In genomic region chr11:86070435-86071056, GRCh38 we compare ENCODE assay signal across 7 cellular contexts. TPM values are rescaled to one million over a fixed set of nuclear protein-coding genes. Genes with fewer than 3 reads are reported as not detected.
DNase-seq lines count a peak whose midpoint lies in the region; ATAC-seq, FAIRE-seq and TF ChIP-seq lines count a peak whose summit lies in the region.

No MANE protein-coding gene starts in this region.

- H3K9me3 ChIP-seq in HCT116 (ENCODE audit: control insufficient read depth in 1 of 2, insufficient read depth in 1 of 2, low read depth in 1 of 2, low read length in 2 of 2) (no peaks in the 10 kb centered on the region), keratinocyte (ENCODE audit: control insufficient read depth, low read depth, low read length) (no peaks in the 10 kb centered on the region), spleen (no peaks in the 10 kb centered on the region)

- WGBS in spleen, 5 donors = 70 to 90% (median 86%) methylated on average over 2 of the region's 2 CpGs

- H3K9me1 ChIP-seq in keratinocyte (ENCODE audit: control insufficient read depth, extremely low read depth, insufficient read depth, low read length) = no peaks in the 10 kb centered on the region

- no peak overlapping the region for H3K4me3 ChIP-seq in HCT116 (replicated peaks in 1 of 2; ENCODE audit: low read depth in 1 of 2, low read length in 2 of 2)
- H3K4me3 ChIP-seq in keratinocyte (ENCODE audit: control insufficient read depth in 2 of 3, extremely low read depth in 1 of 3, insufficient read depth in 2 of 3, low read depth in 1 of 3, low read length in 3 of 3) = no peak overlapping the region
- peak overlapping the region in 1 of 8 donors; percentile 81 for H3K4me3 ChIP-seq in spleen

- H3K4me1 ChIP-seq in HCT116 (ENCODE audit: control insufficient read depth in 1 of 2, insufficient read depth in 2 of 2, low read length in 2 of 2) (peaks cover 19 to 26% of the 10 kb centered on the region in 2 experiments), keratinocyte (ENCODE audit: control insufficient read depth, extremely low read depth, insufficient read depth, low read length) (peaks cover 18% of the 10 kb centered on the region), spleen (peaks cover 0 to 35% (median 19%) of the 10 kb centered on the region in 6 donors)

- H4K20me1 ChIP-seq in HCT116 (ENCODE audit: insufficient read depth) = peaks cover 5% of the 10 kb centered on the region; the same call in 1 of the 2 replicates
- peaks cover 3% of the 10 kb centered on the region for H4K20me1 ChIP-seq in keratinocyte (ENCODE audit: control insufficient read depth, extremely low read depth, insufficient read depth, low read length)

- TF ChIP-seq RAD21 in HCT116 (IDR thresholded peaks at IDR 0.05; ENCODE audit: low read depth) = no peak

- POLR2A ChIA-PET in HCT116 (lab: Charles Lee) = interaction anchor here (1.0 kb wide), 1 partner anchor 81 kb away, joined by 3 read pairs; no protein-coding TSS in a partner anchor

- H3K4me3 Mint-ChIP-seq in activated T-helper 17 cell treated with anti-CD3 and anti-CD28 coated beads, Interleukin-2, amount 50 U/mL, for 72 hours = peak overlapping the region; percentile 95

- no peak for FAIRE-seq in keratinocyte (lab: Jason Lieb, UNC)

- intact Hi-C loops in HCT116 (cut with micrococcal nuclease) (no loop called here), spleen (cut with DNase I; ENCODE audit: low total_unique reads) (no loop called here)

- H3K79me2 ChIP-seq in HCT116 (ENCODE audit: insufficient read depth, low read length) (peaks cover 31% of the 10 kb centered on the region), keratinocyte (ENCODE audit: control insufficient read depth, insufficient read depth, low read length) (peaks cover 33% of the 10 kb centered on the region)

- BruUV-seq in HCT116 (replicated peaks; lab: Mats Ljungman, UMichigan) = no TSS peak

- H3K36me3 ChIP-seq in HCT116 (ENCODE audit: control insufficient read depth in 1 of 2, insufficient read depth in 2 of 2, low read length in 2 of 2) (no peaks in the 10 kb centered on the region), keratinocyte (ENCODE audit: control insufficient read depth in 2 of 2, extremely low read depth in 1 of 2, insufficient read depth in 2 of 2, low read length in 2 of 2) (no peaks in the 10 kb centered on the region), spleen (no peaks in the 10 kb centered on the region)

- H3K9me2 ChIP-seq in HCT116 (ENCODE audit: insufficient read depth) = no peaks in the 10 kb centered on the region

- H3K9me3 Mint-ChIP-seq in activated T-helper 17 cell treated with anti-CD3 and anti-CD28 coated beads, Interleukin-2, amount 50 U/mL, for 72 hours = no peaks in the 10 kb centered on the region

- DNase-seq in HCT116 (ENCODE audit: low read depth, low spot score) (no peak), keratinocyte (ENCODE audit: low read depth, low spot score) (no peak), spleen (no peak), superior temporal gyrus (ENCODE audit: extremely low spot score) (no peak), NCI-H345 (lab: John Stamatoyannopoulos, UW) (no peak), NCI-H1930 (lab: John Stamatoyannopoulos, UW) (no peak)

- H2AFZ ChIP-seq in HCT116 (ENCODE audit: low read depth, low read length, poor library complexity, severe bottlenecking) (peak overlapping the region; percentile 20), keratinocyte (ENCODE audit: control insufficient read depth, low read length) (no peak overlapping the region)

- RAD21 ChIA-PET in HCT116 (lab: Charles Lee; ENCODE audit: low non-redundant PET in 1 of 2, low total read pairs in 2 of 2, uncharacterized antibody in 2 of 2, unreplicated experiment in 2 of 2) = no interaction called here

- peak overlapping the region; percentile 69; the same call in 1 of the 2 replicates for H3K9ac ChIP-seq in HCT116 (ENCODE audit: low read length)
- no peak overlapping the region for H3K9ac ChIP-seq in keratinocyte (ENCODE audit: control insufficient read depth, extremely low read depth, insufficient read depth, low read length)

- H3K27me3 Mint-ChIP-seq in activated T-helper 17 cell treated with anti-CD3 and anti-CD28 coated beads, Interleukin-2, amount 50 U/mL, for 72 hours = no peaks in the 10 kb centered on the region

- peaks cover 29% of the 10 kb centered on the region for H3K36me3 Mint-ChIP-seq in activated T-helper 17 cell treated with anti-CD3 and anti-CD28 coated beads, Interleukin-2, amount 50 U/mL, for 72 hours (ENCODE audit: low read depth)

- no peak for TF ChIP-seq POLR2A in HCT116 (IDR thresholded peaks at IDR 0.05; ENCODE audit: borderline replicate concordance, extremely low read depth, insufficient read depth, insufficient read length)
- no peak for TF ChIP-seq POLR2A in spleen (IDR thresholded peaks at IDR 0.05)

- CTCF ChIA-PET in HCT116 (lab: Charles Lee) = no interaction called here

- ATAC-seq in HCT116 = no peak
- ATAC-seq in activated T-helper 17 cell treated with anti-CD3 and anti-CD28 coated beads, Interleukin-2, amount 50 U/mL, for 72 hours (replicated peaks) = no peak

- no peak overlapping the region for H3K27ac Mint-ChIP-seq in activated T-helper 17 cell treated with anti-CD3 and anti-CD28 coated beads, Interleukin-2, amount 50 U/mL, for 72 hours

- no peaks in the 10 kb centered on the region for H3K4me1 Mint-ChIP-seq in activated T-helper 17 cell treated with anti-CD3 and anti-CD28 coated beads, Interleukin-2, amount 50 U/mL, for 72 hours

- no peak for TF ChIP-seq CTCF in HCT116 (IDR thresholded peaks at IDR 0.05 in 2 of 3, conservative IDR thresholded peaks at IDR 0.05 in 1 of 3; ENCODE audit: borderline replicate concordance in 1 of 3, insufficient read depth in 1 of 3, low read depth in 2 of 3, low read length in 2 of 3)
- TF ChIP-seq CTCF in keratinocyte (optimal IDR thresholded peaks at IDR 0.05 in 1 of 3, IDR thresholded peaks at IDR 0.05 in 1 of 3, conservative IDR thresholded peaks at IDR 0.05 in 1 of 3; ENCODE audit: extremely low read depth in 1 of 3, insufficient read depth in 2 of 3, low read length in 3 of 3) = no peak
- TF ChIP-seq CTCF in spleen (IDR thresholded peaks at IDR 0.05 in 8 of 11, conservative IDR thresholded peaks at IDR 0.05 in 3 of 11) = no peak

- H3K27ac ChIP-seq in HCT116 (ENCODE audit: low read depth, low read length) (peak overlapping the region; percentile 71; the same call in 1 of the 2 replicates), keratinocyte (ENCODE audit: control insufficient read depth, insufficient read depth, low read length) (no peak overlapping the region), spleen (peak overlapping the region; percentile 91 to 99 (median 98))

- dilution Hi-C loops in keratinocyte (cut with MboI; ENCODE audit: extremely low pct_ligation_motif_present, low sequenced_read_pairs) = no loop called here

- H3K4me2 ChIP-seq in HCT116 (ENCODE audit: low read length) (peak overlapping the region; percentile 76), keratinocyte (ENCODE audit: control insufficient read depth, extremely low read depth, insufficient read depth, low read depth, low read length) (peak overlapping the region; percentile 82)

- H3K27me3 ChIP-seq in HCT116 (ENCODE audit: insufficient read depth, low read length) = no peaks in the 10 kb centered on the region
- H3K27me3 ChIP-seq in keratinocyte (ENCODE audit: control insufficient read depth, extremely low read depth, insufficient read depth, low read length) = no peaks in the 10 kb centered on the region
- H3K27me3 ChIP-seq in spleen (replicated peaks in 1 of 7) = no peaks in the 10 kb centered on the region

TF ChIP-seq in HCT116, 20 proteins besides CTCF, POLR2A, EP300 and RAD21 (continues in another document):
- TF ChIP-seq EZH2 (IDR thresholded peaks at IDR 0.05) (no peak), SRF (IDR thresholded peaks at IDR 0.05; ENCODE audit: low read depth) (no peak), ZNF274 (IDR thresholded peaks at IDR 0.05; ENCODE audit: low read depth, low read length) (no peak), ZBTB33 (IDR thresholded peaks at IDR 0.05; ENCODE audit: extremely low read depth, insufficient replicate concordance, low read length) (no peak), TCF7L2 (IDR thresholded peaks at IDR 0.05; ENCODE audit: borderline replicate concordance, extremely low read depth, insufficient read depth, insufficient read length) (no peak), EZH2phosphoT487 (IDR thresholded peaks at IDR 0.05; ENCODE audit: borderline replicate concordance) (no peak)

RNA-seq across cellular contexts. Expression of gene PICALM, which starts 1.7 kb away (rescaled TPM):
- 90.6 TPM for total RNA-seq in HCT116 (2021; ENCODE audit: unreplicated experiment)
- 54.4 and 67.3 TPM in 2 replicates for polyA plus RNA-seq in HCT116 (2012)
- 100 to 1,000 TPM in 1 of 2 donors, 10 to 100 TPM in 1; 87.9 to 134 TPM for total RNA-seq in activated T-helper 17 cell treated with anti-CD3 and anti-CD28 coated beads, Interleukin-2, amount 50 U/mL, for 72 hours
- polyA plus RNA-seq in keratinocyte = 265 to 313 TPM (median 293 TPM) in 3 replicates
- polyA plus RNA-seq in keratinocyte (2011; ENCODE audit: low read depth) = 265 TPM
- polyA plus RNA-seq in keratinocyte (2011; cell fraction: cytosol; rRNA removed) = 168 and 340 TPM in 2 replicates
- polyA plus RNA-seq in keratinocyte (2011; cell fraction: nucleus; rRNA removed) = 353 and 393 TPM in 2 replicates
- 125 and 152 TPM in 2 replicates for polyA plus RNA-seq in keratinocyte (2012; ENCODE audit: low replicate concordance)
- polyA minus RNA-seq in keratinocyte = 198 to 513 TPM (median 466 TPM) in 3 replicates
- 283 TPM for polyA minus RNA-seq in keratinocyte (2011; cell fraction: cytosol; rRNA and poly(A)+ RNA removed)
- polyA minus RNA-seq in keratinocyte (2011; cell fraction: nucleus; rRNA and poly(A)+ RNA removed) = 343 and 577 TPM in 2 replicates
- total RNA-seq in spleen = 100 to 1,000 TPM; 220 to 500 (median 354) TPM
- 10 to 100 TPM; 42.9 to 76.8 (median 55.3) TPM for polyA plus RNA-seq in spleen
